In genomic region chr9:81492710-81493447, GRCh38 we compare ENCODE assay signal across 12 cellular contexts.
DNase-seq lines count a peak whose midpoint lies in the region; TF ChIP-seq lines count a peak whose summit lies in the region.
"Had no signal": no experiment of that assay in that cellular context is flagged by ENCODE, and none has a peak within 500 bp of the region (broad histone marks: within the 10 kb centered on the region; RNA-seq: fewer than 3 reads in every experiment).

No MANE protein-coding gene starts in this region.

- no TSS peak for BruUV-seq in Caco-2 (replicated peaks; lab: Mats Ljungman, UMichigan)

- CTCF ChIA-PET in AG04450 (lab: Charles Lee), result interaction anchor here (1.9 kb wide), 1 partner anchor 30 kb away, joined by 5 read pairs; no protein-coding TSS in a partner anchor
- CTCF ChIA-PET in Caco-2 (lab: Charles Lee), result no interaction called here

- H3K27ac ChIP-seq in AG04450 (ENCODE audit: low read depth, low read length), result no peak overlapping the region
- H3K27ac ChIP-seq in SJSA1, result peak overlapping the region; percentile 58
- H3K27ac ChIP-seq: dorsolateral prefrontal cortex, psoas muscle had no signal

- no peaks in the 10 kb centered on the region for H3K4me1 Mint-ChIP-seq in Caco-2 (ENCODE audit: low read depth, unreplicated experiment)

- no peaks in the 10 kb centered on the region for H3K36me3 Mint-ChIP-seq in Caco-2 (ENCODE audit: insufficient read depth, unreplicated experiment)

- no peak overlapping the region for H3K4me3 ChIP-seq in AG04450 (ENCODE audit: low read depth, low read length)
- H3K4me3 ChIP-seq in SJSA1, result no peak overlapping the region
- H3K4me3 ChIP-seq in Caco-2 (ENCODE audit: low read depth, low read length), result no peak overlapping the region
- H3K4me3 ChIP-seq: dorsolateral prefrontal cortex, psoas muscle had no signal

- H3K4me3 Mint-ChIP-seq in Caco-2 (ENCODE audit: unreplicated experiment), result no peak overlapping the region
- H3K4me3 Mint-ChIP-seq: CD4-positive, CD25-positive, alpha-beta regulatory T cell had no signal

- H3K27me3 ChIP-seq in AG04450 (ENCODE audit: control insufficient read depth, insufficient read depth, low read length), result no peaks in the 10 kb centered on the region
- no peaks in the 10 kb centered on the region for H3K27me3 ChIP-seq in SJSA1 (replicated peaks)
- no peaks in the 10 kb centered on the region for H3K27me3 ChIP-seq in Caco-2 (replicated peaks; ENCODE audit: control insufficient read depth, insufficient read depth, low read length)

- TF ChIP-seq CTCF in AG04450 (IDR thresholded peaks at IDR 0.05; ENCODE audit: low read depth, low read length) (no peak), Caco-2 (IDR thresholded peaks at IDR 0.05; ENCODE audit: insufficient read depth in 1 of 2, low read depth in 1 of 2, low read length in 1 of 2, severe bottlenecking in 1 of 2, unreplicated experiment in 1 of 2) (no peak)

- H3K27me3 Mint-ChIP-seq in Caco-2 (ENCODE audit: insufficient read depth, unreplicated experiment), result no peaks in the 10 kb centered on the region
- H3K27me3 Mint-ChIP-seq: CD4-positive, CD25-positive, alpha-beta regulatory T cell had no signal

- H3K36me3 ChIP-seq in SJSA1 (no peaks in the 10 kb centered on the region), Caco-2 (ENCODE audit: control insufficient read depth, insufficient read depth, low read length) (no peaks in the 10 kb centered on the region)

- intact Hi-C loops in Caco-2 (cut with micrococcal nuclease; ENCODE audit: unreplicated experiment), result no loop called here

- H3K9me3 ChIP-seq in AG04450 (ENCODE audit: control insufficient read depth, insufficient read depth, low read length), result peaks cover 2% of the 10 kb centered on the region; the same call in 1 of the 2 replicates
- no peaks in the 10 kb centered on the region for H3K9me3 ChIP-seq in SJSA1 (replicated peaks)
- no peaks in the 10 kb centered on the region for H3K9me3 ChIP-seq in Caco-2
- H3K9me3 ChIP-seq: psoas muscle had no signal

- H3K27ac Mint-ChIP-seq in Caco-2 (ENCODE audit: unreplicated experiment), result no peak overlapping the region
- H3K27ac Mint-ChIP-seq: CD4-positive, CD25-positive, alpha-beta regulatory T cell had no signal

- POLR2A ChIA-PET in AG04450 (lab: Yijun Ruan, JAX), result interaction anchor here (1.1 to 1.2 kb wide), 3 partner anchors 61 to 197 kb away, joined by 3 to 5 read pairs (median 4); partner anchors contain the start of gene TLE1
- POLR2A ChIA-PET in Caco-2 (lab: Charles Lee), result no interaction called here

- no peaks in the 10 kb centered on the region for H3K9me3 Mint-ChIP-seq in Caco-2 (ENCODE audit: unreplicated experiment)

- DNase-seq in AG04450 (ENCODE audit: low read depth, low spot score) (peak; percentile 98), HS-27A (ENCODE audit: low read depth) (peak; percentile 72), SJSA1 (ENCODE audit: low read depth in 1 of 2, low spot score in 2 of 2) (peak; percentile 79 to 94), fibroblast of the conjunctiva (ENCODE audit: low read depth) (peak; percentile 79), Caco-2 (no peak), NOMO-1 treated with dmso at 0.1 percent for 144 hours (lab: John Stamatoyannopoulos, UW; ENCODE audit: unreplicated experiment) (no peak), activated gamma-delta T cell (lab: John Stamatoyannopoulos, UW) (no peak), SW 1271 (lab: John Stamatoyannopoulos, UW) (no peak)
- DNase-seq: CD4-positive, CD25-positive, alpha-beta regulatory T cell; dorsolateral prefrontal cortex; NCI-H2171 treated with DMSO at 0.1 percent for 48 hours; psoas muscle had no signal

- H3K4me1 ChIP-seq in SJSA1 (replicated peaks) (peaks cover 26% of the 10 kb centered on the region), Caco-2 (no peaks in the 10 kb centered on the region)
- H3K4me1 ChIP-seq: psoas muscle had no signal

Comparison
In these comparisons a context has a peak if more than half of its experiments do, and no peak if none do; other contexts are left out.
1. DNase-seq: peak in AG04450 (single experiment), HS-27A (single experiment), SJSA1 (2 of 2) and fibroblast of the conjunctiva (single experiment); none in Caco-2 (0 of 2), NOMO-1 treated with dmso at 0.1 percent for 144 hours (single experiment), activated gamma-delta T cell (single experiment) and SW 1271 (0 of 2).